Comparison of ENCODE assay signal across 1 cellular context in the genomic region with DNA sequence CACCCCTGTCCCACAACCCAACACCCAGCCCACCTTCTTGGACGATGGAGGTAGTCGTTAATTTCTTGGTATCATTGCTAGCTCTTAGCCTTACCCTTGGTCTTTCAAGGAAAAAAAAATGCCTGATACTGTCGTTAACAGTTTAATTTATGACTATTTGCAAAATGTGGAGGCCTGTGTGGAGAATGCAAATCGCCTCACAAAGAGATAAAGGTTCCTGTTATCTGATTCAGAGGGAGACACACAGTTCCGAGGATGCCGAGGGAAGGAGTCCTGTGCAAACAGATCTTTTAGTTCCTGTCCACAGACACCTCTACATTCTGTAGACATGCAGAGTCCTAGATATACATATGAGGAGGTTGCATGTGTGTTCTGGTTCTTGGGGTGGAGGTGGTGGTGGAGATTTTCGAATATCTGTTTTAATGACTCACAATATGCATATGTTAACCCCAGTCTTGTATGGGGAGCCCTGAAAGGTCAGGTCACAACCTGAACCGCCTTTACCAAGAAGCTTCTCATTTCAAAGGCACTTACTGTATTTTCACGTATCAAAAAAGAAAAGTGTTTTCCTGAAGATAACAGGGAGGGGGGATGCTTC.
TF ChIP-seq lines count a peak whose summit lies in the region.

No MANE protein-coding gene starts in this region.

TF ChIP-seq in SK-N-SH treated with all-trans-retinoic acid at 6 μM for 48 hours, 23 proteins besides CTCF, POLR2A, EP300 and RAD21 (continued from another document):
- TF ChIP-seq, protein P1, sequence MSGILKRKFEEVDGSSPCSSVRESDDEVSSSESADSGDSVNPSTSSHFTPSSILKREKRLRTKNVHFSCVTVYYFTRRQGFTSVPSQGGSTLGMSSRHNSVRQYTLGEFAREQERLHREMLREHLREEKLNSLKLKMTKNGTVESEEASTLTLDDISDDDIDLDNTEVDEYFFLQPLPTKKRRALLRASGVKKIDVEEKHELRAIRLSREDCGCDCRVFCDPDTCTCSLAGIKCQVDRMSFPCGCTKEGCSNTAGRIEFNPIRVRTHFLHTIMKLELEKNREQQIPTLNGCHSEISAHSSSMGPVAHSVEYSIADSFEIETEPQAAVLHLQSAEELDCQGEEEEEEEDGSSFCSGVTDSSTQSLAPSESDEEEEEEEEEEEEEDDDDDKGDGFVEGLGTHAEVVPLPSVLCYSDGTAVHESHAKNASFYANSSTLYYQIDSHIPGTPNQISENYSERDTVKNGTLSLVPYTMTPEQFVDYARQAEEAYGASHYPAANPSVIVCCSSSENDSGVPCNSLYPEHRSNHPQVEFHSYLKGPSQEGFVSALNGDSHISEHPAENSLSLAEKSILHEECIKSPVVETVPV (CRISPR knock-in tag; IDR thresholded peaks at IDR 0.05), result no peak
- TF ChIP-seq, protein P2, sequence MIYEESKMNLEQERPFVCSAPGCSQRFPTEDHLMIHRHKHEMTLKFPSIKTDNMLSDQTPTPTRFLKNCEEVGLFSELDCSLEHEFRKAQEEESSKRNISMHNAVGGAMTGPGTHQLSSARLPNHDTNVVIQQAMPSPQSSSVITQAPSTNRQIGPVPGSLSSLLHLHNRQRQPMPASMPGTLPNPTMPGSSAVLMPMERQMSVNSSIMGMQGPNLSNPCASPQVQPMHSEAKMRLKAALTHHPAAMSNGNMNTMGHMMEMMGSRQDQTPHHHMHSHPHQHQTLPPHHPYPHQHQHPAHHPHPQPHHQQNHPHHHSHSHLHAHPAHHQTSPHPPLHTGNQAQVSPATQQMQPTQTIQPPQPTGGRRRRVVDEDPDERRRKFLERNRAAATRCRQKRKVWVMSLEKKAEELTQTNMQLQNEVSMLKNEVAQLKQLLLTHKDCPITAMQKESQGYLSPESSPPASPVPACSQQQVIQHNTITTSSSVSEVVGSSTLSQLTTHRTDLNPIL (CRISPR knock-in tag; IDR thresholded peaks at IDR 0.05; ENCODE audit: low read depth), result no peak
- no peak for TF ChIP-seq OSR1 (CRISPR knock-in tag; IDR thresholded peaks at IDR 0.05)
- no peak for TF ChIP-seq RARB (CRISPR knock-in tag; IDR thresholded peaks at IDR 0.05)
- no peak for TF ChIP-seq PPARA (CRISPR knock-in tag; IDR thresholded peaks at IDR 0.05; ENCODE audit: borderline replicate concordance)
- no peak for TF ChIP-seq ZFP30 (CRISPR knock-in tag; IDR thresholded peaks at IDR 0.05)
- TF ChIP-seq, protein P3, sequence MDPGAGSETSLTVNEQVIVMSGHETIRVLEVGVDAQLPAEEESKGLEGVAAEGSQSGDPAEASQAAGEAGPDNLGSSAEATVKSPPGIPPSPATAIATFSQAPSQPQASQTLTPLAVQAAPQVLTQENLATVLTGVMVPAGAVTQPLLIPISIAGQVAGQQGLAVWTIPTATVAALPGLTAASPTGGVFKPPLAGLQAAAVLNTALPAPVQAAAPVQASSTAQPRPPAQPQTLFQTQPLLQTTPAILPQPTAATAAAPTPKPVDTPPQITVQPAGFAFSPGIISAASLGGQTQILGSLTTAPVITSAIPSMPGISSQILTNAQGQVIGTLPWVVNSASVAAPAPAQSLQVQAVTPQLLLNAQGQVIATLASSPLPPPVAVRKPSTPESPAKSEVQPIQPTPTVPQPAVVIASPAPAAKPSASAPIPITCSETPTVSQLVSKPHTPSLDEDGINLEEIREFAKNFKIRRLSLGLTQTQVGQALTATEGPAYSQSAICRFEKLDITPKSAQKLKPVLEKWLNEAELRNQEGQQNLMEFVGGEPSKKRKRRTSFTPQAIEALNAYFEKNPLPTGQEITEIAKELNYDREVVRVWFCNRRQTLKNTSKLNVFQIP (CRISPR knock-in tag; IDR thresholded peaks at IDR 0.05; ENCODE audit: borderline replicate concordance, low read depth), result no peak
- no peak for TF ChIP-seq ISL1 (CRISPR knock-in tag; IDR thresholded peaks at IDR 0.05)
- no peak for TF ChIP-seq ZNF8 (CRISPR knock-in tag; IDR thresholded peaks at IDR 0.05)
- TF ChIP-seq TCF4 (CRISPR knock-in tag; IDR thresholded peaks at IDR 0.05; ENCODE audit: borderline replicate concordance), result no peak
- TF ChIP-seq, protein P4, sequence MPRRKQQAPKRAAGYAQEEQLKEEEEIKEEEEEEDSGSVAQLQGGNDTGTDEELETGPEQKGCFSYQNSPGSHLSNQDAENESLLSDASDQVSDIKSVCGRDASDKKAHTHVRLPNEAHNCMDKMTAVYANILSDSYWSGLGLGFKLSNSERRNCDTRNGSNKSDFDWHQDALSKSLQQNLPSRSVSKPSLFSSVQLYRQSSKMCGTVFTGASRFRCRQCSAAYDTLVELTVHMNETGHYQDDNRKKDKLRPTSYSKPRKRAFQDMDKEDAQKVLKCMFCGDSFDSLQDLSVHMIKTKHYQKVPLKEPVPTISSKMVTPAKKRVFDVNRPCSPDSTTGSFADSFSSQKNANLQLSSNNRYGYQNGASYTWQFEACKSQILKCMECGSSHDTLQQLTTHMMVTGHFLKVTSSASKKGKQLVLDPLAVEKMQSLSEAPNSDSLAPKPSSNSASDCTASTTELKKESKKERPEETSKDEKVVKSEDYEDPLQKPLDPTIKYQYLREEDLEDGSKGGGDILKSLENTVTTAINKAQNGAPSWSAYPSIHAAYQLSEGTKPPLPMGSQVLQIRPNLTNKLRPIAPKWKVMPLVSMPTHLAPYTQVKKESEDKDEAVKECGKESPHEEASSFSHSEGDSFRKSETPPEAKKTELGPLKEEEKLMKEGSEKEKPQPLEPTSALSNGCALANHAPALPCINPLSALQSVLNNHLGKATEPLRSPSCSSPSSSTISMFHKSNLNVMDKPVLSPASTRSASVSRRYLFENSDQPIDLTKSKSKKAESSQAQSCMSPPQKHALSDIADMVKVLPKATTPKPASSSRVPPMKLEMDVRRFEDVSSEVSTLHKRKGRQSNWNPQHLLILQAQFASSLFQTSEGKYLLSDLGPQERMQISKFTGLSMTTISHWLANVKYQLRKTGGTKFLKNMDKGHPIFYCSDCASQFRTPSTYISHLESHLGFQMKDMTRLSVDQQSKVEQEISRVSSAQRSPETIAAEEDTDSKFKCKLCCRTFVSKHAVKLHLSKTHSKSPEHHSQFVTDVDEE (CRISPR knock-in tag; IDR thresholded peaks at IDR 0.05), result no peak
- no peak for TF ChIP-seq ZC3H10 (CRISPR knock-in tag; IDR thresholded peaks at IDR 0.05)
- TF ChIP-seq ESRRG (CRISPR knock-in tag; IDR thresholded peaks at IDR 0.05), result no peak
- TF ChIP-seq ARNTL (CRISPR knock-in tag; IDR thresholded peaks at IDR 0.05; ENCODE audit: borderline replicate concordance, low read depth), result no peak
- no peak for TF ChIP-seq CSDC2 (CRISPR knock-in tag; IDR thresholded peaks at IDR 0.05)
- TF ChIP-seq TOX (CRISPR knock-in tag; IDR thresholded peaks at IDR 0.05; ENCODE audit: borderline replicate concordance), result no peak
- no peak for TF ChIP-seq SNAI2 (CRISPR knock-in tag; IDR thresholded peaks at IDR 0.05)
- no peak for TF ChIP-seq GLIS3 (CRISPR knock-in tag; IDR thresholded peaks at IDR 0.05)
